7 cellular contexts compared by ENCODE assay signal in genomic region chr5:127229185-127229889, GRCh38.
DNase-seq lines count a peak whose midpoint lies in the region; ATAC-seq lines count a peak whose summit lies in the region.

No MANE protein-coding gene starts in this region.

- H3K4me3 Mint-ChIP-seq in naive B cell, result peak overlapping the region; percentile 80 to 94 (median 84)

- ATAC-seq in GM18508 (IDR thresholded peaks at IDR 0.05; ENCODE audit: insufficient read depth, unreplicated experiment), result peak; percentile 44
- ATAC-seq in HG02840 (IDR thresholded peaks at IDR 0.05; ENCODE audit: low FRiP score, unreplicated experiment), result peak; percentile 77
- peak; percentile 80 to 83 for ATAC-seq in naive B cell (ENCODE audit: low read depth in 2 of 2)
- ATAC-seq in stimulated activated naive CD8-positive, alpha-beta T cell treated with anti-CD3 and anti-CD28 coated beads, Interleukin-15, Interleukin-2, amounts not matched to agents 100 U/mL and 50 U/mL, for 24 hours, result peak; percentile 77

- peaks cover 0 to 4% (median 0%) of the 10 kb centered on the region in 7 donors for H3K9me3 Mint-ChIP-seq in naive B cell

- H3K27ac Mint-ChIP-seq in naive B cell, result peak overlapping the region; percentile 62 to 92 (median 84)

- peaks cover 17 to 21% (median 19%) of the 10 kb centered on the region in 3 donors for H3K4me1 Mint-ChIP-seq in naive B cell

- DNase-seq in NCI-H774 (lab: John Stamatoyannopoulos, UW) (peak; percentile 45), fibroblast of gingiva (ENCODE audit: low read depth) (peak; percentile 19), naive B cell (peak; percentile 66)
- peak; percentile 57 to 68 for DNase-seq in activated T-cell treated with anti-CD3 and anti-CD28 coated beads, Interleukin-2, amount 50 U/mL, for 48 hours
- peak; percentile 56 for DNase-seq in stimulated activated naive CD8-positive, alpha-beta T cell treated with anti-CD3 and anti-CD28 coated beads, Interleukin-15, Interleukin-2, amounts not matched to agents 100 U/mL and 50 U/mL, for 24 hours

- H3K27me3 Mint-ChIP-seq in naive B cell, result no peaks in the 10 kb centered on the region

- peaks cover 0 to 7% of the 10 kb centered on the region in 2 donors for H3K36me3 Mint-ChIP-seq in naive B cell

Comparison
In these comparisons a context has a peak if more than half of its experiments do, and no peak if none do; other contexts are left out.
1. Peak in every context shown above with its lines: DNase-seq and ATAC-seq.